In the genomic region with DNA sequence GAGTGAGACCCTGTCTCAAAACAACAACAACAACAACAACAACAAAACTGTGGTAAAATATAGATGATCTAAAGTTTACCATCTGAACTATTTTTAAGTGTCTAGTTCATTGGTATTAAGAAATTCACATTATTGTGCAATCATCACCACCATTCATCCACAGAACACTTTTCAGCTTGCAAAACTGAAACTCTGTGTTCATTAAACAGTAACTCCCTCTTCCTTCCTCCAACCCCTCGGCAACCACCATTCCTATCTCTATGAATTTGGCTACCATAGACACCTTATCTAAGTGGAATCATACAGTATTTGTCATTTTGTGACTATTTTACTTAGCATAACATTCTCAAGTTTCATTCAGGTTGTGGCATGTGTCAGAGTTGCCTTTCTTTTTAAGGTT, we compare ENCODE assay signal across 1 cellular context.
TF ChIP-seq lines count a peak whose summit lies in the region.

No MANE protein-coding gene starts in this region.

TF ChIP-seq in SK-N-SH treated with all-trans-retinoic acid at 6 μM for 48 hours, 23 proteins besides CTCF, POLR2A, EP300 and RAD21 (continued from another document):
- TF ChIP-seq, protein P1, sequence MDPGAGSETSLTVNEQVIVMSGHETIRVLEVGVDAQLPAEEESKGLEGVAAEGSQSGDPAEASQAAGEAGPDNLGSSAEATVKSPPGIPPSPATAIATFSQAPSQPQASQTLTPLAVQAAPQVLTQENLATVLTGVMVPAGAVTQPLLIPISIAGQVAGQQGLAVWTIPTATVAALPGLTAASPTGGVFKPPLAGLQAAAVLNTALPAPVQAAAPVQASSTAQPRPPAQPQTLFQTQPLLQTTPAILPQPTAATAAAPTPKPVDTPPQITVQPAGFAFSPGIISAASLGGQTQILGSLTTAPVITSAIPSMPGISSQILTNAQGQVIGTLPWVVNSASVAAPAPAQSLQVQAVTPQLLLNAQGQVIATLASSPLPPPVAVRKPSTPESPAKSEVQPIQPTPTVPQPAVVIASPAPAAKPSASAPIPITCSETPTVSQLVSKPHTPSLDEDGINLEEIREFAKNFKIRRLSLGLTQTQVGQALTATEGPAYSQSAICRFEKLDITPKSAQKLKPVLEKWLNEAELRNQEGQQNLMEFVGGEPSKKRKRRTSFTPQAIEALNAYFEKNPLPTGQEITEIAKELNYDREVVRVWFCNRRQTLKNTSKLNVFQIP (CRISPR knock-in tag; IDR thresholded peaks at IDR 0.05; ENCODE audit: borderline replicate concordance, low read depth): no peak
- TF ChIP-seq, protein P2, sequence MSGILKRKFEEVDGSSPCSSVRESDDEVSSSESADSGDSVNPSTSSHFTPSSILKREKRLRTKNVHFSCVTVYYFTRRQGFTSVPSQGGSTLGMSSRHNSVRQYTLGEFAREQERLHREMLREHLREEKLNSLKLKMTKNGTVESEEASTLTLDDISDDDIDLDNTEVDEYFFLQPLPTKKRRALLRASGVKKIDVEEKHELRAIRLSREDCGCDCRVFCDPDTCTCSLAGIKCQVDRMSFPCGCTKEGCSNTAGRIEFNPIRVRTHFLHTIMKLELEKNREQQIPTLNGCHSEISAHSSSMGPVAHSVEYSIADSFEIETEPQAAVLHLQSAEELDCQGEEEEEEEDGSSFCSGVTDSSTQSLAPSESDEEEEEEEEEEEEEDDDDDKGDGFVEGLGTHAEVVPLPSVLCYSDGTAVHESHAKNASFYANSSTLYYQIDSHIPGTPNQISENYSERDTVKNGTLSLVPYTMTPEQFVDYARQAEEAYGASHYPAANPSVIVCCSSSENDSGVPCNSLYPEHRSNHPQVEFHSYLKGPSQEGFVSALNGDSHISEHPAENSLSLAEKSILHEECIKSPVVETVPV (CRISPR knock-in tag; IDR thresholded peaks at IDR 0.05): no peak
